ENCODE assay signal across 1 cellular context in genomic region chr17:73191443-73192218, GRCh38.
TF ChIP-seq lines count a peak whose summit lies in the region.

No MANE protein-coding gene starts in this region.

TF ChIP-seq in HepG2, 621 proteins besides CTCF, POLR2A, EP300 and RAD21 (continued from another document and continues in another):
- TF ChIP-seq ZBTB33 (CRISPR knock-in tag; IDR thresholded peaks at IDR 0.05), result peak; percentile 57; the same call in 1 of the 2 replicates
- TF ChIP-seq ZNF331 (CRISPR knock-in tag; IDR thresholded peaks at IDR 0.05), result peak; percentile 46; the same call in 1 of the 2 replicates
- peak; percentile 63; the same call in 1 of the 2 replicates for TF ChIP-seq PHF21A (CRISPR knock-in tag; IDR thresholded peaks at IDR 0.05)
- TF ChIP-seq ZGPAT (CRISPR knock-in tag; IDR thresholded peaks at IDR 0.05), result peak; percentile 69
- TF ChIP-seq GTF2F1 (IDR thresholded peaks at IDR 0.05; ENCODE audit: low read length), result no peak
- TF ChIP-seq ZNF530 (CRISPR knock-in tag; IDR thresholded peaks at IDR 0.05; ENCODE audit: low read depth), result no peak
- 0 out of 2 replicates have a peak, but pooled peaks have one; percentile 53 for TF ChIP-seq IKZF5 (CRISPR knock-in tag; IDR thresholded peaks at IDR 0.05)
- TF ChIP-seq ZHX2 (IDR thresholded peaks at IDR 0.05; ENCODE audit: low read depth), result peak; percentile 34; the same call in 1 of the 2 replicates
- no peak for TF ChIP-seq ZHX2 (CRISPR knock-in tag; IDR thresholded peaks at IDR 0.05; ENCODE audit: borderline replicate concordance)
- TF ChIP-seq SPEN (CRISPR knock-in tag; IDR thresholded peaks at IDR 0.05; ENCODE audit: low read depth), result peak; percentile 37; the same call in 1 of the 2 replicates
- TF ChIP-seq SSRP1 (CRISPR knock-in tag; IDR thresholded peaks at IDR 0.05), result no peak
- TF ChIP-seq ZNF710 (CRISPR knock-in tag; IDR thresholded peaks at IDR 0.05; ENCODE audit: borderline replicate concordance), result no peak
- peak; percentile 71 for TF ChIP-seq SAP130 (CRISPR knock-in tag; IDR thresholded peaks at IDR 0.05; ENCODE audit: low read depth)
- peak; percentile 62 for TF ChIP-seq TEAD3 (CRISPR knock-in tag; optimal IDR thresholded peaks at IDR 0.05; ENCODE audit: borderline replicate concordance)
- TF ChIP-seq ZNF800 (CRISPR knock-in tag; IDR thresholded peaks at IDR 0.05), result 0 out of 2 replicates have a peak, but pooled peaks have one; percentile 3
- TF ChIP-seq GPN1 (CRISPR knock-in tag; IDR thresholded peaks at IDR 0.05; ENCODE audit: borderline replicate concordance), result no peak
- TF ChIP-seq PHB2 (IDR thresholded peaks at IDR 0.05; ENCODE audit: partially characterized antibody), result no peak
- TF ChIP-seq ZSCAN30 (CRISPR knock-in tag; IDR thresholded peaks at IDR 0.05), result no peak
- no peak for TF ChIP-seq REXO4 (CRISPR knock-in tag; IDR thresholded peaks at IDR 0.05; ENCODE audit: borderline replicate concordance)
- no peak for TF ChIP-seq TAF1 (CRISPR knock-in tag; IDR thresholded peaks at IDR 0.05)
- no peak for TF ChIP-seq HNRNPLL (IDR thresholded peaks at IDR 0.05; ENCODE audit: low read depth, low read length, poor library complexity, severe bottlenecking)
- TF ChIP-seq ERF (CRISPR knock-in tag; IDR thresholded peaks at IDR 0.05), result no peak
- TF ChIP-seq ZSCAN9 (CRISPR knock-in tag; IDR thresholded peaks at IDR 0.05; ENCODE audit: borderline replicate concordance), result 0 out of 2 replicates have a peak, but pooled peaks have one; percentile 20
- TF ChIP-seq ZNF576 (CRISPR knock-in tag; IDR thresholded peaks at IDR 0.05), result no peak
- peak; percentile 64; the same call in 1 of the 2 replicates for TF ChIP-seq MYPOP (CRISPR knock-in tag; IDR thresholded peaks at IDR 0.05)
- TF ChIP-seq TMF1 (CRISPR knock-in tag; IDR thresholded peaks at IDR 0.05; ENCODE audit: low read depth), result 0 out of 2 replicates have a peak, but pooled peaks have one; percentile 30
- TF ChIP-seq ZNF557 (CRISPR knock-in tag; IDR thresholded peaks at IDR 0.05), result no peak
- TF ChIP-seq MIER2 (CRISPR knock-in tag; IDR thresholded peaks at IDR 0.05), result 0 out of 2 replicates have a peak, but pooled peaks have one; percentile 13
- peak; percentile 77 for TF ChIP-seq STAG1 (CRISPR knock-in tag; IDR thresholded peaks at IDR 0.05)
- TF ChIP-seq SIX1 (CRISPR knock-in tag; IDR thresholded peaks at IDR 0.05; ENCODE audit: borderline replicate concordance), result no peak
- TF ChIP-seq, protein P1, sequence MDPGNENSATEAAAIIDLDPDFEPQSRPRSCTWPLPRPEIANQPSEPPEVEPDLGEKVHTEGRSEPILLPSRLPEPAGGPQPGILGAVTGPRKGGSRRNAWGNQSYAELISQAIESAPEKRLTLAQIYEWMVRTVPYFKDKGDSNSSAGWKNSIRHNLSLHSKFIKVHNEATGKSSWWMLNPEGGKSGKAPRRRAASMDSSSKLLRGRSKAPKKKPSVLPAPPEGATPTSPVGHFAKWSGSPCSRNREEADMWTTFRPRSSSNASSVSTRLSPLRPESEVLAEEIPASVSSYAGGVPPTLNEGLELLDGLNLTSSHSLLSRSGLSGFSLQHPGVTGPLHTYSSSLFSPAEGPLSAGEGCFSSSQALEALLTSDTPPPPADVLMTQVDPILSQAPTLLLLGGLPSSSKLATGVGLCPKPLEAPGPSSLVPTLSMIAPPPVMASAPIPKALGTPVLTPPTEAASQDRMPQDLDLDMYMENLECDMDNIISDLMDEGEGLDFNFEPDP (CRISPR knock-in tag; conservative IDR thresholded peaks at IDR 0.05), result 0 out of 2 replicates have a peak, but pooled peaks have one; percentile 54
- TF ChIP-seq ZNF781 (CRISPR knock-in tag; IDR thresholded peaks at IDR 0.05; ENCODE audit: borderline replicate concordance, not compliant biosample characterization), result peak; percentile 47
- no peak for TF ChIP-seq HNF4A (CRISPR knock-in tag; IDR thresholded peaks at IDR 0.05)
- TF ChIP-seq KDM5A (IDR thresholded peaks at IDR 0.05; ENCODE audit: borderline replicate concordance, low read length), result peak; percentile 33; the same call in 1 of the 2 replicates
- TF ChIP-seq ZNF136 (CRISPR knock-in tag; IDR thresholded peaks at IDR 0.05; ENCODE audit: low read depth), result no peak
- no peak for TF ChIP-seq ZNF558 (CRISPR knock-in tag; IDR thresholded peaks at IDR 0.05; ENCODE audit: borderline replicate concordance)
- no peak for TF ChIP-seq PRMT3 (CRISPR knock-in tag; IDR thresholded peaks at IDR 0.05; ENCODE audit: borderline replicate concordance, low read depth)
- no peak for TF ChIP-seq U2AF2 (IDR thresholded peaks at IDR 0.05; ENCODE audit: low read depth, low read length)
- TF ChIP-seq YY1 (IDR thresholded peaks at IDR 0.05; ENCODE audit: insufficient read depth, insufficient replicate concordance, low read depth, low read length), result peak; percentile 48
- peak; percentile 34; the same call in 1 of the 2 replicates for TF ChIP-seq HDAC2 (CRISPR knock-in tag; IDR thresholded peaks at IDR 0.05)
- TF ChIP-seq ARNT2 (CRISPR knock-in tag; IDR thresholded peaks at IDR 0.05; ENCODE audit: low read depth), result 0 out of 2 replicates have a peak, but pooled peaks have one; percentile 31
- TF ChIP-seq SIX4 (CRISPR knock-in tag; IDR thresholded peaks at IDR 0.05), result no peak
- peak; percentile 49; the same call in 1 of the 2 replicates for TF ChIP-seq DMAP1 (CRISPR knock-in tag; IDR thresholded peaks at IDR 0.05)
- TF ChIP-seq, protein P2, sequence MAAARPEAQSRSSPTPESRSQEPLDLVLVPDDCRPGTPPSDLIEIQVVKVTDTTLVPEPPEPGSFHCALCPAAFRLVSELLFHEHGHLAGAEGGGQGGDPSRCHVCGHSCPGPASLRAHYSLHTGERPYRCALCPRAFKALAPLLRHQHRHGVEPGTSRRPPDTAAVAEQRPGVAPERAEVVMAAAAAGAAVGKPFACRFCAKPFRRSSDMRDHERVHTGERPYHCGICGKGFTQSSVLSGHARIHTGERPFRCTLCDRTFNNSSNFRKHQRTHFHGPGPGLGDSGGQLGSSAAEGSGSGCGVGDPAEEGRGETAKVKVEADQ (CRISPR knock-in tag; IDR thresholded peaks at IDR 0.05; ENCODE audit: borderline replicate concordance), result 0 out of 2 replicates have a peak, but pooled peaks have one; percentile 27
- TF ChIP-seq ZNF629 (CRISPR knock-in tag; conservative IDR thresholded peaks at IDR 0.05), result no peak
- TF ChIP-seq SOX6 (IDR thresholded peaks at IDR 0.05), result no peak
- TF ChIP-seq SOX6 (CRISPR knock-in tag; IDR thresholded peaks at IDR 0.05), result peak; percentile 25
